8 cellular contexts compared by ENCODE assay signal in genomic region chr6:27687154-27688013, GRCh38.
A peak's percentile ranks its signal among the peaks of the same experiment; 100 is the strongest.
DNase-seq lines count a peak whose midpoint lies in the region; ATAC-seq and TF ChIP-seq lines count a peak whose summit lies in the region.

No MANE protein-coding gene starts in this region.

- no peaks in the 10 kb centered on the region for H3K27me3 ChIP-seq in kidney epithelial cell (ENCODE audit: control insufficient read depth, insufficient read depth, low read length)

- H3K4me3 ChIP-seq in kidney epithelial cell (ENCODE audit: low read depth, low read length): peak overlapping the region; percentile 54

- CTCF ChIA-PET in WTC11 (lab: Charles Lee): interaction anchor here (0.6 to 2.4 kb wide), 16 partner anchors 15 to 391 kb away, joined by 3 to 13 read pairs (median 4); no protein-coding TSS in a partner anchor

- no peaks in the 10 kb centered on the region for H3K36me3 ChIP-seq in kidney epithelial cell (ENCODE audit: control insufficient read depth, insufficient read depth, low read length)

- POLR2A ChIA-PET in WTC11 (lab: Charles Lee): interaction anchor here (1.0 to 1.2 kb wide), 2 partner anchors 15 to 18 kb away, joined by 3 read pairs; no protein-coding TSS in a partner anchor

- H3K4me3 Mint-ChIP-seq in WTC11: peak overlapping the region; percentile 92

- H3K9me3 Mint-ChIP-seq in WTC11: no peaks in the 10 kb centered on the region

- H3K27ac ChIP-seq in caudate nucleus (ENCODE audit: low read depth, low read length): peak overlapping the region; percentile 52

- DNase-seq in AG08395 (ENCODE audit: low spot score) (peak; percentile 75), NCI-H2171 treated with DMSO at 0.1 percent for 48 hours (lab: John Stamatoyannopoulos, UW) (peak; percentile 92), WTC11 (ENCODE audit: low spot score) (peak; percentile 95), caudate nucleus (lab: John Stamatoyannopoulos, UW) (peak in 57 of 61 donors; percentile 10 to 84 (median 55)), kidney epithelial cell (ENCODE audit: low read depth) (no peak)
- peak in 3 of 4 experiments; percentile 55 to 74 (median 73) for DNase-seq in stimulated activated CD4-positive, alpha-beta T cell treated with anti-CD3 and anti-CD28 coated beads, Interleukin-1b, Interleukin-23, amount 100 ng/mL, for 24 hours (ENCODE audit: low read depth in 4 of 4, low spot score in 1 of 4)

- no peaks in the 10 kb centered on the region for H3K36me3 Mint-ChIP-seq in WTC11

- H3K4me1 Mint-ChIP-seq in WTC11: no peaks in the 10 kb centered on the region

- H3K27ac Mint-ChIP-seq in WTC11: peak overlapping the region; percentile 76

- peak; percentile 31; the same call in 1 of the 2 replicates for TF ChIP-seq CTCF in WTC11 (IDR thresholded peaks at IDR 0.05)
- peak; percentile 76 for TF ChIP-seq CTCF in kidney epithelial cell (IDR thresholded peaks at IDR 0.05; ENCODE audit: insufficient read depth, low read length, poor library complexity, severe bottlenecking)

- ATAC-seq in GM18861 (IDR thresholded peaks at IDR 0.05; ENCODE audit: unreplicated experiment) (peak; percentile 55), HG03103 (IDR thresholded peaks at IDR 0.05; ENCODE audit: low read depth, unreplicated experiment) (peak; percentile 59), WTC11 (peak; percentile 73)

- H3K27me3 Mint-ChIP-seq in WTC11 (ENCODE audit: low read depth): peaks cover 26% of the 10 kb centered on the region

TF ChIP-seq in WTC11, 78 proteins besides CTCF, POLR2A, EP300 and RAD21:
- TF ChIP-seq ZNF219 (CRISPR knock-in tag; IDR thresholded peaks at IDR 0.05; ENCODE audit: borderline replicate concordance) (no peak), FOXK1 (CRISPR knock-in tag; IDR thresholded peaks at IDR 0.05) (peak; percentile 50; the same call in 1 of the 2 replicates), NR2C2 (CRISPR knock-in tag; IDR thresholded peaks at IDR 0.05) (no peak), ESRRA (CRISPR knock-in tag; IDR thresholded peaks at IDR 0.05; ENCODE audit: borderline replicate concordance) (no peak), PRDM15 (CRISPR knock-in tag; IDR thresholded peaks at IDR 0.05) (no peak), TCF7 (CRISPR knock-in tag; IDR thresholded peaks at IDR 0.05; ENCODE audit: low read depth) (no peak), HMGXB4 (CRISPR knock-in tag; IDR thresholded peaks at IDR 0.05) (peak; percentile 91), ZNF138 (CRISPR knock-in tag; conservative IDR thresholded peaks at IDR 0.05) (no peak), ARID4B (CRISPR knock-in tag; IDR thresholded peaks at IDR 0.05; ENCODE audit: borderline replicate concordance) (0 out of 2 replicates have a peak, but pooled peaks have one; percentile 48), ATF3 (CRISPR knock-in tag; conservative IDR thresholded peaks at IDR 0.05) (no peak), NFYB (CRISPR knock-in tag; conservative IDR thresholded peaks at IDR 0.05; ENCODE audit: low read depth) (no peak), USF2 (CRISPR knock-in tag; IDR thresholded peaks at IDR 0.05) (no peak), ZNF416 (CRISPR knock-in tag; IDR thresholded peaks at IDR 0.05) (no peak)
TF ChIP-seq in WTC11: peak in this region for 3.
